ENCODE assay signal across 8 cellular contexts in the genomic region with DNA sequence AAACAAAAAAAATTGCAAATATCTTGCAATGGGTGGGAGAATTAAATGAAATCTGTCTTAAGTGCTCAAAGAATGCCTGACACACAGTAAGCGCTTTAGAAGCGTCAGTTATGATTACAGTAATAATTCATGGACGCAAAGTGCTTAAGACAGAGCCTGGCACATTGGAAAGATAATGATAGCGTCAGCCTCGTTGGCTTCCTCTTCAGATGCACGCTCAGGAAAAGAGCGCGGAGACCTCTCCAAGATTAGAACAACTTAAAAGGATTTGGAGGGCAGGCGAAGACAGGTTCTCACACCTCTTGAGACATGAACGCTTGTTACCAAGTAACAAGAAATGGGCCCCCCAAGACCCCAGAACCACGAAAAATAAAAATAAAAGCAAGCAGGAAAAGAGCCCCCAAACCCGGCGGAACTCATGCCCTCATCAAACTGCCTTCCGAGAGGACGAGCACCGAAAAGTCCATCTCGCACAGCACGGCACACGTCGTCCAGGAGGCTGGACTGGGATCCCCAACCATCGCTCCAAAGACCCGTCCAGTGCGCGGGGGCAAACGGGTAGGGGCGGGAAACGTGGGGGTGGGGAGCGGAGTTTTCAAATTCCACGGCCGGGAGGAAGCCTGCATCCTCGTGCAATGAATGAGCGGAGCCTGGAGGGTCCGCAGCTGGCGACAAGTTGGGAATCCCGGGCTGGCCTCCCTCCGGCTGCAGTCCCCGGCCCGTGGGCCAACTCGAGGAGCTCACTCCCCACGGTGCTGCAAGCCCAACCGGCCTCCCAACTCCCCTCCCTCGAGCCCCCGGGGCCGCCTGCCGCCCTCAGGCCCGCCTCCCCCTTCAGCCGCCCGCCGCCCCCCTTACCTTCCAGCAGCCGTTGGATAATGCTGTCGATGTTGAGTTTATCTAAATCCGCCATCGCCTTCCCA. TPM values are rescaled to one million over a fixed set of nuclear protein-coding genes. Genes with fewer than 3 reads are reported as not detected.
DNase-seq lines count a peak whose midpoint lies in the region; ATAC-seq and TF ChIP-seq lines count a peak whose summit lies in the region.

No MANE protein-coding gene starts in this region.

- CTCF ChIA-PET in Calu3 (lab: Charles Lee), result no interaction called here

- H3K4me1 ChIP-seq in effector memory CD4-positive, alpha-beta T cell (ENCODE audit: control insufficient read depth, insufficient read depth, low read length, poor library complexity, severe bottlenecking), result peaks cover 20% of the 10 kb centered on the region
- peaks cover 6% of the 10 kb centered on the region for H3K4me1 ChIP-seq in mesendoderm (ENCODE audit: control insufficient read depth, low read depth, low read length)
- H3K4me1 ChIP-seq in tibial nerve, result peaks cover 0 to 72% (median 32%) of the 10 kb centered on the region in 4 donors

- H3K36me3 ChIP-seq in KOPT-K1 (ENCODE audit: insufficient read depth, low read length), result peaks cover 28% of the 10 kb centered on the region
- H3K36me3 ChIP-seq in effector memory CD4-positive, alpha-beta T cell (ENCODE audit: control insufficient read depth, insufficient read depth, low read length), result no peaks in the 10 kb centered on the region
- H3K36me3 ChIP-seq in mesendoderm (ENCODE audit: control insufficient read depth, insufficient read depth, low read length), result no peaks in the 10 kb centered on the region
- no peaks in the 10 kb centered on the region for H3K36me3 ChIP-seq in tibial nerve

- H3K27ac ChIP-seq in KOPT-K1 (ENCODE audit: low read depth, low read length, poor library complexity, severe bottlenecking), result peak overlapping the region; percentile 89
- peak overlapping the region; percentile 79 for H3K27ac ChIP-seq in effector memory CD4-positive, alpha-beta T cell (ENCODE audit: insufficient read depth, low read length, poor library complexity, severe bottlenecking)
- peak overlapping the region; percentile 70 for H3K27ac ChIP-seq in mesendoderm (ENCODE audit: low read depth, low read length)
- peak overlapping the region; percentile 77 to 97 (median 96) for H3K27ac ChIP-seq in tibial nerve

- H3K9me3 Mint-ChIP-seq in Calu3 (ENCODE audit: low read depth, unreplicated experiment), result no peaks in the 10 kb centered on the region

- H3K27me3 Mint-ChIP-seq in Calu3 (ENCODE audit: unreplicated experiment) (no peaks in the 10 kb centered on the region), T-helper 17 cell (no peaks in the 10 kb centered on the region)

- H3K36me3 Mint-ChIP-seq in Calu3 (ENCODE audit: insufficient read depth, unreplicated experiment), result peaks cover 56% of the 10 kb centered on the region
- H3K36me3 Mint-ChIP-seq in T-helper 17 cell (ENCODE audit: low read depth), result peaks cover 5% of the 10 kb centered on the region

- H3K18ac ChIP-seq in mesendoderm (ENCODE audit: low read length), result peak overlapping the region; percentile 99

- no TSS peak for BruUV-seq in Calu3 (replicated peaks; lab: Mats Ljungman, UMichigan)

- H3K4me2 ChIP-seq in mesendoderm (ENCODE audit: low read length), result peak overlapping the region; percentile 98

- H3K79me1 ChIP-seq in mesendoderm (ENCODE audit: low read length), result peaks cover 2% of the 10 kb centered on the region

- H3K4me1 Mint-ChIP-seq in Calu3 (ENCODE audit: low read depth, unreplicated experiment), result peaks cover 56% of the 10 kb centered on the region
- peaks cover 43% of the 10 kb centered on the region for H3K4me1 Mint-ChIP-seq in T-helper 17 cell

- H2BK15ac ChIP-seq in mesendoderm (replicated peaks; ENCODE audit: low read depth), result no peak overlapping the region

- H3K9ac ChIP-seq in mesendoderm (ENCODE audit: low read length), result peak overlapping the region; percentile 97

- H3K9me3 ChIP-seq in KOPT-K1 (ENCODE audit: insufficient read depth, low read length, poor library complexity, severe bottlenecking) (no peaks in the 10 kb centered on the region), T-helper 17 cell (ENCODE audit: control insufficient read depth, low read length, poor library complexity, severe bottlenecking) (no peaks in the 10 kb centered on the region), tibial nerve (no peaks in the 10 kb centered on the region)
- no peaks in the 10 kb centered on the region for H3K9me3 ChIP-seq in effector memory CD4-positive, alpha-beta T cell (ENCODE audit: control insufficient read depth, low read length)

- intact Hi-C loops in Calu3 (cut with micrococcal nuclease; ENCODE audit: unreplicated experiment), result loop anchor here (2.0 kb wide), 2 partner anchors 15 to 85 kb away; no protein-coding TSS in a partner anchor

- H3K56ac ChIP-seq in mesendoderm (ENCODE audit: low read length), result peak overlapping the region; percentile 98

- H3K27ac Mint-ChIP-seq in Calu3 (ENCODE audit: unreplicated experiment) (peak overlapping the region; percentile 89), T-helper 17 cell (peak overlapping the region; percentile 96)

- WGBS in mesendoderm (ENCODE audit: extremely low coverage, insufficient coverage, low lambda C conversion rate), result no CpG with 5 or more reads among the region's 53 CpGs
- 0 to 1% methylated on average over 38 to 49 of the region's 53 CpGs for WGBS in tibial nerve, 2 donors

- TF ChIP-seq POLR2A in tibial nerve (IDR thresholded peaks at IDR 0.05), result no peak

- H3K27me3 ChIP-seq in effector memory CD4-positive, alpha-beta T cell (replicated peaks; ENCODE audit: control insufficient read depth, insufficient read depth, low read length, poor library complexity, severe bottlenecking), result no peaks in the 10 kb centered on the region
- H3K27me3 ChIP-seq in mesendoderm (ENCODE audit: insufficient read depth, low read length, poor library complexity), result no peaks in the 10 kb centered on the region
- no peaks in the 10 kb centered on the region for H3K27me3 ChIP-seq in tibial nerve

- H4K5ac ChIP-seq in mesendoderm (ENCODE audit: low read length), result no peak overlapping the region

- H2BK5ac ChIP-seq in mesendoderm (ENCODE audit: low read length), result no peak overlapping the region

- peak overlapping the region; percentile 94 for H3K4me3 ChIP-seq in effector memory CD4-positive, alpha-beta T cell (ENCODE audit: insufficient read depth, low read depth, low read length, poor library complexity, severe bottlenecking)
- H3K4me3 ChIP-seq in mesendoderm (ENCODE audit: low read length), result peak overlapping the region; percentile 96
- peak overlapping the region; percentile 73 to 97 (median 90) for H3K4me3 ChIP-seq in tibial nerve

- H4K8ac ChIP-seq in mesendoderm (ENCODE audit: low read depth, low read length), result peak overlapping the region; percentile 57

- peak; percentile 5 for ATAC-seq in GM21515 (IDR thresholded peaks at IDR 0.05; ENCODE audit: unreplicated experiment)
- ATAC-seq in T-helper 17 cell, result no peak

- H3K23ac ChIP-seq in mesendoderm (ENCODE audit: low read length), result peak overlapping the region; percentile 36

- TF ChIP-seq CTCF in Calu3 (IDR thresholded peaks at IDR 0.05; ENCODE audit: unreplicated experiment), result no peak
- TF ChIP-seq CTCF in tibial nerve (IDR thresholded peaks at IDR 0.05), result no peak

- H2BK120ac ChIP-seq in mesendoderm (ENCODE audit: low read depth, low read length), result peak overlapping the region; percentile 97

- peak overlapping the region; percentile 96 for H3K4me3 Mint-ChIP-seq in Calu3 (ENCODE audit: low read depth, unreplicated experiment)
- peak overlapping the region; percentile 99 for H3K4me3 Mint-ChIP-seq in T-helper 17 cell

- H3K4ac ChIP-seq in mesendoderm (ENCODE audit: low read depth, low read length), result peak overlapping the region; percentile 99

- H3K79me2 ChIP-seq in mesendoderm (ENCODE audit: control insufficient read depth, insufficient read depth, low read length), result peaks cover 50% of the 10 kb centered on the region

- H2AK5ac ChIP-seq in mesendoderm (ENCODE audit: low read length), result no peak overlapping the region

- DNase-seq in Calu3 (no peak), T-helper 17 cell (no peak), mesendoderm (peak; percentile 51), tibial nerve (ENCODE audit: low spot score in 2 of 2) (peak in 1 of 2 donors; percentile 22), superior temporal gyrus (ENCODE audit: extremely low spot score) (no peak)
- DNase-seq in effector memory CD4-positive, alpha-beta T cell, result no peak

- TF ChIP-seq EP300 in tibial nerve (IDR thresholded peaks at IDR 0.05), result peak in 1 of 2 donors; percentile 10

RNA-seq across cellular contexts. Expression of a gene that starts 0.6 kb away (rescaled TPM):
- total RNA-seq in Calu3 (2022) (199 and 213 TPM in 2 replicates), T-helper 17 cell (100 to 1,000 TPM; 140 to 149 TPM), tibial nerve (10 to 100 TPM; 74.5 to 96.4 (median 83.9) TPM)
- 266 TPM for polyA plus RNA-seq in mesendoderm (2013, experiment 1 of 2)
- 258 TPM for polyA plus RNA-seq in mesendoderm (2013, experiment 2 of 2)

RNA-seq across cellular contexts. Expression of a gene that starts 53.1 kb away (rescaled TPM):
- 0.71 and 0.99 TPM in 2 replicates for total RNA-seq in Calu3 (2022)
- 1 to 10 TPM; 4.6 to 8.8 TPM for total RNA-seq in T-helper 17 cell
- polyA plus RNA-seq in mesendoderm (2013, experiment 1 of 2), result 4.6 TPM
- polyA plus RNA-seq in mesendoderm (2013, experiment 2 of 2), result 4.3 TPM
- 10 to 100 TPM in 2 of 4 donors, 1 to 10 TPM in 2; 4.5 to 13.8 (median 9.6) TPM for total RNA-seq in tibial nerve
